Comparison of ENCODE assay signal across 8 cellular contexts in the genomic region with DNA sequence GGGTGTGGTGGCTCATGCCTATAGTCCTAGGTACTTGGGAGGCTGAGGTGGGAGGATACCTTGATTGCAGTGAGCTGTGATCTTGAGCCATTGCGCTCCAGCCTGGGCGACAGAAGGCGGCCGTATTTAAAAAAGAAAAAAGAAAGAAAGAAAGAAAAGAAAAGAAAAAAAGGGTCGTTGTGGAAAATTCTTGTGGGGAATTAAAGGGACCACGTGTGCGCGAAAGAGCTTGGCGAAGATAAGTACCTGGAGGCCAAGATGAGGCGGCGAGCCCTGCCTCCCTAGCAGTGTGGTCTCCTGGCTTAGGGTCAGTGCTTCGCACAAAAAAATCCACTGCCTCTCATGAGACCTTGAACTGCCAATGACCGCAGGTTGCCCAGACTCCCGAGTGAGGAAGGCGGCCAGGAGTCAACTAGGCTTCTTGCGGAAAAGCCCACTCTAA. TPM values are rescaled to one million over a fixed set of nuclear protein-coding genes. Genes with fewer than 3 reads are reported as not detected.
DNase-seq lines count a peak whose midpoint lies in the region; ATAC-seq and TF ChIP-seq lines count a peak whose summit lies in the region.

No MANE protein-coding gene starts in this region.

- DNase-seq in SJCRH30: no peak
- no peak for DNase-seq in fibroblast of the aortic adventitia (ENCODE audit: low read depth)
- no peak for DNase-seq in dermis blood vessel endothelial cell
- no peak for DNase-seq in inferior parietal cortex (ENCODE audit: extremely low spot score)
- DNase-seq in SK-N-DZ (ENCODE audit: low spot score): no peak
- no peak for DNase-seq in ecto neural progenitor cell (ENCODE audit: low spot score)

- H3K4me2 ChIP-seq in parathyroid adenoma (ENCODE audit: low read length): peak overlapping the region; percentile 83

- peak overlapping the region; percentile 2 for H3K9ac ChIP-seq in parathyroid adenoma

- H2AFZ ChIP-seq in parathyroid adenoma: peak overlapping the region; percentile 98

- H3K27ac ChIP-seq in SJCRH30: peak overlapping the region; percentile 89
- peak overlapping the region; percentile 92 for H3K27ac ChIP-seq in parathyroid adenoma

- H3K27me3 ChIP-seq in SJCRH30 (no peaks in the 10 kb centered on the region), parathyroid adenoma (ENCODE audit: control insufficient read depth, insufficient read depth, low read length) (no peaks in the 10 kb centered on the region)

- H3K4me3 ChIP-seq in SJCRH30 (peak overlapping the region; percentile 80), fibroblast of the aortic adventitia (ENCODE audit: low read depth, low read length) (peak overlapping the region; percentile 90), parathyroid adenoma (ENCODE audit: low read depth, low read length) (peak overlapping the region; percentile 99)

- H3K4me1 ChIP-seq in SJCRH30 (peaks cover 9% of the 10 kb centered on the region), parathyroid adenoma (peaks cover 16% of the 10 kb centered on the region)

- ATAC-seq in GM21423 (IDR thresholded peaks at IDR 0.05; ENCODE audit: unreplicated experiment): peak; percentile 5

- H3K9me3 ChIP-seq in SJCRH30 (replicated peaks) (no peaks in the 10 kb centered on the region), parathyroid adenoma (ENCODE audit: control insufficient read depth, low read length) (no peaks in the 10 kb centered on the region)

- H3K79me2 ChIP-seq in parathyroid adenoma: peaks cover 39% of the 10 kb centered on the region

- H3K36me3 ChIP-seq in SJCRH30 (no peaks in the 10 kb centered on the region), parathyroid adenoma (ENCODE audit: control insufficient read depth, insufficient read depth, low read length) (no peaks in the 10 kb centered on the region)

- no peak for TF ChIP-seq CTCF in fibroblast of the aortic adventitia (IDR thresholded peaks at IDR 0.05; ENCODE audit: insufficient read depth, low read length)
- TF ChIP-seq CTCF in parathyroid adenoma (IDR thresholded peaks at IDR 0.05): no peak

RNA-seq across cellular contexts. Expression of gene NMT1, which starts 0.7 kb away (rescaled TPM):
- 69.9 and 72.0 TPM in 2 replicates for total RNA-seq in SJCRH30 (2014; rRNA removed; shearing (Covaris generic))
- total RNA-seq in fibroblast of the aortic adventitia (ENCODE audit: low replicate concordance) (77.6 and 296 TPM in 2 replicates), dermis blood vessel endothelial cell (69.4 and 79.1 TPM in 2 replicates)
- polyA plus RNA-seq in SK-N-DZ (2014; cell fraction: cytosol; rRNA removed): 85.8 and 99.3 TPM in 2 replicates
- 81.4 and 99.2 TPM in 2 replicates for polyA plus RNA-seq in SK-N-DZ (2014; cell fraction: nucleus; rRNA removed)

RNA-seq across cellular contexts. Expression of gene DCAKD, which starts 9.0 kb away (rescaled TPM):
- 43.3 and 45.1 TPM in 2 replicates for total RNA-seq in SJCRH30 (2014; rRNA removed; shearing (Covaris generic))
- total RNA-seq in fibroblast of the aortic adventitia (ENCODE audit: low replicate concordance) (22.2 and 31.3 TPM in 2 replicates), dermis blood vessel endothelial cell (33.8 and 36.4 TPM in 2 replicates)
- polyA plus RNA-seq in SK-N-DZ (2014; cell fraction: cytosol; rRNA removed): 92.0 and 101 TPM in 2 replicates
- 33.9 and 41.3 TPM in 2 replicates for polyA plus RNA-seq in SK-N-DZ (2014; cell fraction: nucleus; rRNA removed)
